ENCODE assay signal across 32 cellular contexts in genomic region chr2:237596856-237597679, GRCh38. TPM values are rescaled to one million over a fixed set of nuclear protein-coding genes. Genes with fewer than 3 reads are reported as not detected.
DNase-seq lines count a peak whose midpoint lies in the region; ATAC-seq, FAIRE-seq and TF ChIP-seq lines count a peak whose summit lies in the region.
"Had no signal": no experiment of that assay in that cellular context is flagged by ENCODE, and none has a peak within 500 bp of the region (broad histone marks: within the 10 kb centered on the region; RNA-seq: fewer than 3 reads in every experiment).

No MANE protein-coding gene starts in this region.

- H3K18ac ChIP-seq in H1 (ENCODE audit: extremely low read depth, low read length), result peak overlapping the region; percentile 86; the same call in 1 of the 2 replicates

- no peak overlapping the region for H3K56ac ChIP-seq in H1 (replicated peaks; ENCODE audit: insufficient read length, low read depth, low read length)

- H3K4me2 ChIP-seq in H1 (ENCODE audit: insufficient read depth in 1 of 2, low read depth in 2 of 2, low read length in 2 of 2), result no peak overlapping the region
- H3K4me2 ChIP-seq: A549, hepatocyte had no signal

- H3K27me3 ChIP-seq in right atrium auricular region (no peaks in the 10 kb centered on the region), heart right ventricle (no peaks in the 10 kb centered on the region), H1 (replicated peaks in 1 of 4; ENCODE audit: control insufficient read depth in 3 of 4, extremely low read depth in 1 of 4, insufficient read depth in 3 of 4, low read length in 3 of 4) (no peaks in the 10 kb centered on the region), thoracic aorta (replicated peaks; ENCODE audit: insufficient read depth) (no peaks in the 10 kb centered on the region)
- H3K27me3 ChIP-seq in naive thymus-derived CD4-positive, alpha-beta T cell (ENCODE audit: control insufficient read depth in 2 of 2, insufficient read depth in 2 of 2, low read length in 2 of 2), result no peaks in the 10 kb centered on the region
- H3K27me3 ChIP-seq: hepatocyte, pancreas, tibial nerve had no signal

- H3K4me1 Mint-ChIP-seq in naive thymus-derived CD4-positive, alpha-beta T cell, result peaks cover 3 to 16% (median 10%) of the 10 kb centered on the region in 7 donors

- H4K91ac ChIP-seq in H1 (replicated peaks; ENCODE audit: insufficient read length, low read length), result peak overlapping the region; percentile 94

- no peak overlapping the region for H2AFZ ChIP-seq in H1 (ENCODE audit: low read length)
- H2AFZ ChIP-seq: hepatocyte had no signal

- peak overlapping the region; percentile 94; the same call in 1 of the 2 replicates for H2BK5ac ChIP-seq in H1 (ENCODE audit: low read depth, low read length)

- no peak for TF ChIP-seq RAD21 in H1 (IDR thresholded peaks at IDR 0.05 in 1 of 2, conservative IDR thresholded peaks at IDR 0.05 in 1 of 2; ENCODE audit: low read depth in 2 of 2, low read length in 2 of 2)

- no peak for TF ChIP-seq POLR2A in H1 (IDR thresholded peaks at IDR 0.05; ENCODE audit: control extremely low read depth in 1 of 2, low read depth in 2 of 2, low read length in 2 of 2)

- H2AK5ac ChIP-seq in H1 (ENCODE audit: low read depth, low read length), result peak overlapping the region; percentile 71; the same call in 1 of the 2 replicates

- no peaks in the 10 kb centered on the region for H3K23me2 ChIP-seq in H1 (ENCODE audit: low read depth, low read length)

- H3K9me3 Mint-ChIP-seq in naive thymus-derived CD4-positive, alpha-beta T cell, result peaks cover 0 to 3% (median 0%) of the 10 kb centered on the region in 11 donors
- H3K9me3 Mint-ChIP-seq: nephron had no signal

- H3K14ac ChIP-seq in H1 (ENCODE audit: insufficient read length), result no peak overlapping the region

- TF ChIP-seq CTCF in right atrium auricular region (IDR thresholded peaks at IDR 0.05) (no peak), heart right ventricle (IDR thresholded peaks at IDR 0.05) (no peak), H1 (IDR thresholded peaks at IDR 0.05; ENCODE audit: control extremely low read depth in 1 of 3, insufficient read depth in 1 of 3, low read depth in 1 of 3, low read length in 3 of 3) (no peak), thoracic aorta (IDR thresholded peaks at IDR 0.05) (no peak)

- H3K79me2 ChIP-seq in H1 (ENCODE audit: control insufficient read depth in 1 of 2, insufficient read depth in 2 of 2, low read length in 2 of 2), result no peaks in the 10 kb centered on the region
- H3K79me2 ChIP-seq: hepatocyte had no signal

- H4K20me1 ChIP-seq in H1 (replicated peaks in 1 of 2; ENCODE audit: control insufficient read depth in 1 of 2, insufficient read depth in 2 of 2, low read length in 2 of 2), result no peaks in the 10 kb centered on the region

- 92% methylated on average over 21 of the region's 21 CpGs for WGBS in heart right ventricle, 2 donors
- WGBS in H1 (ENCODE audit: extremely low coverage in 1 of 2, insufficient coverage in 1 of 2, insufficient read length in 1 of 2, insufficient replicate concordance in 2 of 2, low coverage in 1 of 2, low lambda C conversion rate in 2 of 2, missing lambda C conversion rate in 1 of 2), 2 experiments, result 84% methylated on average over 21 of the region's 21 CpGs; no CpG with 5 or more reads in 1 of the 2 experiments

- CTCF ChIA-PET in H1 (lab: Charles Lee; ENCODE audit: partially characterized antibody), result interaction anchor here (1.0 to 1.3 kb wide), 3 partner anchors 16 to 27 kb away, joined by 3 to 4 read pairs (median 3); no protein-coding TSS in a partner anchor
- CTCF ChIA-PET in naive thymus-derived CD4-positive, alpha-beta T cell (lab: Charles Lee), result no interaction called here

- no peaks in the 10 kb centered on the region for H3K79me1 ChIP-seq in H1 (ENCODE audit: low read depth, low read length)

- ATAC-seq in heart right ventricle (no peak), thoracic aorta (ENCODE audit: insufficient number of reproducible peaks, low FRiP score, low read depth) (no peak), HG02588 (IDR thresholded peaks at IDR 0.05; ENCODE audit: unreplicated experiment) (no peak)
- ATAC-seq in naive thymus-derived CD4-positive, alpha-beta T cell, result peak; percentile 4
- ATAC-seq: pancreas had no signal

- H3K9ac ChIP-seq in H1 (replicated peaks in 1 of 4; ENCODE audit: extremely low read depth in 1 of 4, low read depth in 3 of 4, low read length in 3 of 4), result no peak overlapping the region

- H3K9me3 ChIP-seq in right atrium auricular region (no peaks in the 10 kb centered on the region), heart right ventricle (no peaks in the 10 kb centered on the region), H1 (ENCODE audit: insufficient read depth in 2 of 2, low read depth in 1 of 2, low read length in 1 of 2) (no peaks in the 10 kb centered on the region), thoracic aorta (no peaks in the 10 kb centered on the region)
- no peaks in the 10 kb centered on the region for H3K9me3 ChIP-seq in naive thymus-derived CD4-positive, alpha-beta T cell (ENCODE audit: control insufficient read depth in 2 of 3, low read length in 3 of 3)
- H3K9me3 ChIP-seq: A549, pancreas, tibial nerve had no signal

- no peaks in the 10 kb centered on the region for H3K36me3 ChIP-seq in right atrium auricular region
- no peaks in the 10 kb centered on the region for H3K36me3 ChIP-seq in heart right ventricle
- H3K36me3 ChIP-seq in H1 (ENCODE audit: control insufficient read depth in 2 of 4, insufficient read depth in 4 of 4, low read length in 3 of 4), result no peaks in the 10 kb centered on the region
- H3K36me3 ChIP-seq in naive thymus-derived CD4-positive, alpha-beta T cell (ENCODE audit: control insufficient read depth in 2 of 3, insufficient read depth in 3 of 3, low read length in 3 of 3), result no peaks in the 10 kb centered on the region
- no peaks in the 10 kb centered on the region for H3K36me3 ChIP-seq in thoracic aorta
- H3K36me3 ChIP-seq: pancreas, tibial nerve had no signal

- peak overlapping the region; percentile 98 for H2BK20ac ChIP-seq in H1 (ENCODE audit: low read length)

- intact Hi-C loops in heart right ventricle (cut with DNase I), result loop anchor here in 3 of 10 donors (5.0 to 10.0 kb wide), 3 partner anchors 65 to 150 kb away; no protein-coding TSS in a partner anchor
- intact Hi-C loops in naive thymus-derived CD4-positive, alpha-beta T cell (cut with micrococcal nuclease), result no loop called here

- DNase-seq in right atrium auricular region (ENCODE audit: low spot score), result no peak
- DNase-seq in heart right ventricle, result no peak
- no peak for DNase-seq in H1 (ENCODE audit: low read depth in 1 of 2, low spot score in 2 of 2)
- no peak for DNase-seq in naive thymus-derived CD4-positive, alpha-beta T cell
- no peak for DNase-seq in thoracic aorta (ENCODE audit: low spot score)
- DNase-seq in HUDEP-2 (lab: John Stamatoyannopoulos, UW; ENCODE audit: unreplicated experiment in 76 of 76), result no peak
- DNase-seq in GOT3 (lab: John Stamatoyannopoulos, UW), result no peak
- DNase-seq: activated CD4-positive, alpha-beta T cell treated with anti-CD3 and anti-CD28 coated beads, Interleukin-2, amount 50 U/mL, for 1 hour; activated naive CD4-positive, alpha-beta T cell treated with anti-CD3 and anti-CD28 coated beads, Interleukin-2, amount 50 U/mL, for 16 hours; amniotic stem cell; effector memory CD4-positive, alpha-beta T cell; foreskin fibroblast; KG1; midbrain; MM.1S; NCI-H2029; NCI-H526; SIG-M5; stimulated activated CD4-positive, alpha-beta T cell treated with anti-CD3 and anti-CD28 coated beads, Interleukin-4, amount 100 ng/mL, for 4 hours; stimulated activated naive CD4-positive, alpha-beta T cell treated with Interleukin-2 at 50 U/mL for 16 hours had no signal

- 0 out of 2 replicates have a peak overlapping the region, but pooled peaks have one; percentile 99 for H2BK15ac ChIP-seq in H1 (ENCODE audit: low read length)

- H3K27me3 Mint-ChIP-seq in naive thymus-derived CD4-positive, alpha-beta T cell, result no peaks in the 10 kb centered on the region

- peak overlapping the region; percentile 48 for H2BK120ac ChIP-seq in H1 (replicated peaks; ENCODE audit: low read depth, low read length)

- H3K23ac ChIP-seq in H1 (ENCODE audit: insufficient read length), result no peak overlapping the region

- no peak overlapping the region for H4K8ac ChIP-seq in H1 (ENCODE audit: extremely low read depth, insufficient read depth, low read length)

- H3K27ac ChIP-seq in right atrium auricular region (peak overlapping the region; percentile 22 to 36), heart right ventricle (peak overlapping the region in 4 of 10 donors; percentile 1 to 79 (median 42)), H1 (ENCODE audit: low read depth, low read length) (no peak overlapping the region), thoracic aorta (peak overlapping the region; percentile 57 to 93)
- H3K27ac ChIP-seq in naive thymus-derived CD4-positive, alpha-beta T cell (ENCODE audit: low read depth, low read length), result no peak overlapping the region
- H3K27ac ChIP-seq: hepatocyte, pancreas, tibial nerve had no signal

- H4K5ac ChIP-seq in H1 (ENCODE audit: insufficient read length, low read depth, low read length), result no peak overlapping the region

- H3K4me1 ChIP-seq in right atrium auricular region (peaks cover 0 to 36% of the 10 kb centered on the region in 2 donors), heart right ventricle (peaks cover 7 to 52% (median 35%) of the 10 kb centered on the region in 9 donors), H1 (replicated peaks in 1 of 4; ENCODE audit: control insufficient read depth in 3 of 4, insufficient read depth in 4 of 4, low read length in 3 of 4) (peaks cover 11 to 47% (median 30%) of the 10 kb centered on the region in 4 experiments), thoracic aorta (ENCODE audit: control insufficient read depth in 1 of 2, low read depth in 2 of 2) (peaks cover 18 to 69% of the 10 kb centered on the region in 2 donors)
- no peaks in the 10 kb centered on the region for H3K4me1 ChIP-seq in naive thymus-derived CD4-positive, alpha-beta T cell (ENCODE audit: control insufficient read depth in 2 of 2, insufficient read depth in 2 of 2, low read length in 2 of 2)

- no peak for FAIRE-seq in H1 (lab: Jason Lieb, UNC)
- FAIRE-seq: A549, colon, G401.6, H54, pancreas, RCC 7860 had no signal

- H3K4me3 Mint-ChIP-seq in naive thymus-derived CD4-positive, alpha-beta T cell, result no peak overlapping the region
- H3K4me3 Mint-ChIP-seq: nephron had no signal

- TF ChIP-seq EP300 in H1 (IDR thresholded peaks at IDR 0.05; ENCODE audit: borderline replicate concordance in 1 of 2, low read depth in 2 of 2, low read length in 2 of 2), result no peak

- POLR2A ChIA-PET in H1 (lab: Charles Lee; ENCODE audit: partially characterized antibody), result interaction anchor here (0.7 to 7.5 kb wide), 5 partner anchors 11 to 81 kb away, joined by 3 to 51 read pairs (median 3); no protein-coding TSS in a partner anchor
- POLR2A ChIA-PET in naive thymus-derived CD4-positive, alpha-beta T cell (lab: Charles Lee), result interaction anchor here (0.7 kb wide), 1 partner anchor 1551 kb away, joined by 3 read pairs; no protein-coding TSS in a partner anchor

- H3K36me3 Mint-ChIP-seq in naive thymus-derived CD4-positive, alpha-beta T cell, result no peaks in the 10 kb centered on the region

- H3K4me3 ChIP-seq in right atrium auricular region (no peak overlapping the region), heart right ventricle (no peak overlapping the region), H1 (ENCODE audit: extremely low read depth in 1 of 4, insufficient read depth in 2 of 4, low read depth in 3 of 4, low read length in 4 of 4) (no peak overlapping the region), thoracic aorta (no peak overlapping the region)
- no peak overlapping the region for H3K4me3 ChIP-seq in naive thymus-derived CD4-positive, alpha-beta T cell (ENCODE audit: low read length)
- H3K4me3 ChIP-seq: A549, hepatocyte, pancreas, tibial nerve had no signal

- peak overlapping the region; percentile 96; the same call in 1 of the 2 replicates for H2BK12ac ChIP-seq in H1 (ENCODE audit: low read depth, low read length)

- peak overlapping the region in 3 of 9 donors; percentile 28 to 88 (median 70) for H3K27ac Mint-ChIP-seq in naive thymus-derived CD4-positive, alpha-beta T cell

- H3K4ac ChIP-seq in H1 (replicated peaks; ENCODE audit: insufficient read length, low read depth, low read length), result peak overlapping the region; percentile 76

RNA-seq across cellular contexts. Expression of gene RAB17, which starts 6.5 kb away (rescaled TPM):
- 1 to 10 TPM; 1.0 to 4.5 TPM for total RNA-seq in right atrium auricular region
- total RNA-seq in heart right ventricle, result 1 to 10 TPM; 1.9 to 6.9 (median 4.6) TPM
- polyA plus RNA-seq in heart right ventricle, result 1 to 10 TPM; 4.8 to 7.6 TPM
- 83.4 and 83.8 TPM in 2 replicates for total RNA-seq in H1 (2021; fragmentation: NEBNext Ultra II Directional; extraction: Animal tissue kit (Norgen Biotek cat#: 25700))
- polyA plus RNA-seq in H1 (2011; rRNA removed), result 42.6 and 61.3 TPM in 2 replicates
- polyA plus RNA-seq in H1 (2011; cell fraction: cytosol; rRNA removed), result 101 TPM
- polyA plus RNA-seq in H1 (2011; cell fraction: nucleus; rRNA removed), result 167 TPM
- polyA plus RNA-seq in H1 (2012, experiment 1 of 2), result 84.7 to 102 TPM (median 94.1 TPM) in 4 replicates
- 63.0 TPM for polyA plus RNA-seq in H1 (2012, experiment 2 of 2)
- polyA plus RNA-seq in H1 (2013, experiment 1 of 2), result 232 TPM
- 228 TPM for polyA plus RNA-seq in H1 (2013, experiment 2 of 2)
- 46.1 and 50.2 TPM in 2 replicates for polyA minus RNA-seq in H1 (2011; rRNA and poly(A)+ RNA removed)
- polyA minus RNA-seq in H1 (2011; cell fraction: cytosol; rRNA and poly(A)+ RNA removed), result 25.8 TPM
- polyA minus RNA-seq in H1 (2011; cell fraction: nucleus; rRNA and poly(A)+ RNA removed), result 47.1 TPM
- not detected for total RNA-seq in naive thymus-derived CD4-positive, alpha-beta T cell
- polyA plus RNA-seq in naive thymus-derived CD4-positive, alpha-beta T cell, result not detected
- 1 to 10 TPM; 6.4 to 6.5 TPM for total RNA-seq in thoracic aorta
- total RNA-seq: HT1080 had no signal

RNA-seq across cellular contexts. Expression of gene LRRFIP1, which starts 30.3 kb away (rescaled TPM):
- total RNA-seq in right atrium auricular region, result 10 to 100 TPM; 71.2 to 88.5 TPM
- 100 to 1,000 TPM in 9 of 10 donors, 10 to 100 TPM in 1; 91.5 to 132 (median 112) TPM for total RNA-seq in heart right ventricle
- 100 to 1,000 TPM; 103 to 111 TPM for polyA plus RNA-seq in heart right ventricle
- total RNA-seq in H1 (2021; fragmentation: NEBNext Ultra II Directional; extraction: Animal tissue kit (Norgen Biotek cat#: 25700)), result 68.6 and 75.8 TPM in 2 replicates
- 12.1 and 13.8 TPM in 2 replicates for polyA plus RNA-seq in H1 (2011; rRNA removed)
- 25.4 TPM for polyA plus RNA-seq in H1 (2011; cell fraction: cytosol; rRNA removed)
- polyA plus RNA-seq in H1 (2011; cell fraction: nucleus; rRNA removed), result 26.6 TPM
- 33.6 to 61.3 TPM (median 38.1 TPM) in 4 replicates for polyA plus RNA-seq in H1 (2012, experiment 1 of 2)
- polyA plus RNA-seq in H1 (2012, experiment 2 of 2), result 4.3 TPM
- polyA plus RNA-seq in H1 (2013, experiment 1 of 2), result 98.5 TPM
- 87.2 TPM for polyA plus RNA-seq in H1 (2013, experiment 2 of 2)
- polyA minus RNA-seq in H1 (2011; rRNA and poly(A)+ RNA removed), result 18.7 and 22.1 TPM in 2 replicates
- 18.1 TPM for polyA minus RNA-seq in H1 (2011; cell fraction: cytosol; rRNA and poly(A)+ RNA removed)
- polyA minus RNA-seq in H1 (2011; cell fraction: nucleus; rRNA and poly(A)+ RNA removed), result 46.1 TPM
- 100 to 1,000 TPM in 4 of 5 experiments, 10 to 100 TPM in 1; 96.3 to 257 (median 114) TPM for total RNA-seq in naive thymus-derived CD4-positive, alpha-beta T cell
- polyA plus RNA-seq in naive thymus-derived CD4-positive, alpha-beta T cell, result 10 to 100 TPM; 82.2 to 94.0 TPM
- total RNA-seq in thoracic aorta, result 100 to 1,000 TPM; 196 to 244 TPM

RNA-seq across cellular contexts. Expression of gene PRLH, which starts 30.7 kb away (rescaled TPM):
- not detected for total RNA-seq in right atrium auricular region
- not detected for total RNA-seq in heart right ventricle
- not detected for polyA plus RNA-seq in heart right ventricle
- total RNA-seq in H1 (2021; fragmentation: NEBNext Ultra II Directional; extraction: Animal tissue kit (Norgen Biotek cat#: 25700)), result not detected in 2 replicates
- polyA plus RNA-seq in H1 (2011; rRNA removed), result not detected in 2 replicates
- polyA plus RNA-seq in H1 (2011; cell fraction: cytosol; rRNA removed), result not detected
- polyA plus RNA-seq in H1 (2011; cell fraction: nucleus; rRNA removed), result not detected
- polyA plus RNA-seq in H1 (2012, experiment 1 of 2), result not detected in 4 replicates
- not detected for polyA plus RNA-seq in H1 (2012, experiment 2 of 2)
- not detected for polyA plus RNA-seq in H1 (2013, experiment 1 of 2)
- not detected for polyA plus RNA-seq in H1 (2013, experiment 2 of 2)
- not detected in 2 replicates for polyA minus RNA-seq in H1 (2011; rRNA and poly(A)+ RNA removed)
- not detected for polyA minus RNA-seq in H1 (2011; cell fraction: cytosol; rRNA and poly(A)+ RNA removed)
- polyA minus RNA-seq in H1 (2011; cell fraction: nucleus; rRNA and poly(A)+ RNA removed), result not detected
- total RNA-seq in naive thymus-derived CD4-positive, alpha-beta T cell, result not detected
- polyA plus RNA-seq in naive thymus-derived CD4-positive, alpha-beta T cell, result not detected
- not detected for total RNA-seq in thoracic aorta
- total RNA-seq: hepatocyte, HT1080, pancreas, tibial nerve had no signal
- polyA plus RNA-seq: A549, esophagus, hepatocyte, pancreas had no signal

Comparison
In these comparisons a context has a peak if more than half of its experiments do, and no peak if none do; other contexts are left out.
1. H3K27ac ChIP-seq: peak in right atrium auricular region (2 of 2) and thoracic aorta (2 of 2); none in H1 (single experiment) and naive thymus-derived CD4-positive, alpha-beta T cell (single experiment).
2. RNA of gene RAB17, which starts 6.5 kb away (total RNA-seq): 83.4 to 83.8 TPM in H1; 6.4 to 6.5 TPM in thoracic aorta, 1.9 to 6.9 TPM in heart right ventricle, 1.0 to 4.5 TPM in right atrium auricular region and not detected in naive thymus-derived CD4-positive, alpha-beta T cell; every median in the first group is over 10 times any median in the second.